8 cellular contexts compared by ENCODE assay signal in genomic region chr12:89947437-89948265, GRCh38.
DNase-seq lines count a peak whose midpoint lies in the region; ATAC-seq, FAIRE-seq and TF ChIP-seq lines count a peak whose summit lies in the region.

No MANE protein-coding gene starts in this region.

- dilution Hi-C loops in keratinocyte (cut with MboI; ENCODE audit: extremely low pct_ligation_motif_present, low sequenced_read_pairs) = no loop called here

- H3K4me3 ChIP-seq in keratinocyte (ENCODE audit: control insufficient read depth in 2 of 3, extremely low read depth in 1 of 3, insufficient read depth in 2 of 3, low read depth in 1 of 3, low read length in 3 of 3) = peak overlapping the region in 1 of 3 experiments; percentile 24
- no peak overlapping the region for H3K4me3 ChIP-seq in tibial nerve

- H3K9me3 ChIP-seq in keratinocyte (ENCODE audit: control insufficient read depth, low read depth, low read length) = no peaks in the 10 kb centered on the region
- no peaks in the 10 kb centered on the region for H3K9me3 ChIP-seq in tibial nerve

- H3K27me3 ChIP-seq in keratinocyte (ENCODE audit: control insufficient read depth, extremely low read depth, insufficient read depth, low read length) (no peaks in the 10 kb centered on the region), tibial nerve (no peaks in the 10 kb centered on the region)

- peak overlapping the region; percentile 91 for H3K27ac Mint-ChIP-seq in activated T-cell treated with anti-CD3 and anti-CD28 coated beads, Interleukin-2, amount 50 U/mL, for 72 hours
- H3K27ac Mint-ChIP-seq in activated naive CD8-positive, alpha-beta T cell treated with anti-CD3 and anti-CD28 coated beads, Interleukin-2, amount 50 U/mL, for 24 hours = peak overlapping the region; percentile 83

- no peaks in the 10 kb centered on the region for H3K9me1 ChIP-seq in keratinocyte (ENCODE audit: control insufficient read depth, extremely low read depth, insufficient read depth, low read length)

- DNase-seq in activated T-cell treated with anti-CD3 and anti-CD28 coated beads, Interleukin-2, amount 50 U/mL, for 72 hours = no peak
- DNase-seq in activated T-cell treated with anti-CD3 and anti-CD28 coated beads for 4 hours (no peak), keratinocyte (ENCODE audit: low read depth, low spot score) (no peak), tibial nerve (ENCODE audit: low spot score in 2 of 2) (no peak), NCI-H1930 (lab: John Stamatoyannopoulos, UW) (no peak), NCI-H128 (lab: John Stamatoyannopoulos, UW; ENCODE audit: unreplicated experiment) (no peak), C1 segment of cervical spinal cord (lab: John Stamatoyannopoulos, UW) (no peak)
- DNase-seq in activated naive CD8-positive, alpha-beta T cell treated with anti-CD3 and anti-CD28 coated beads, Interleukin-2, amount 50 U/mL, for 24 hours = no peak

- H3K36me3 ChIP-seq in keratinocyte (ENCODE audit: control insufficient read depth in 2 of 2, extremely low read depth in 1 of 2, insufficient read depth in 2 of 2, low read length in 2 of 2) (no peaks in the 10 kb centered on the region), tibial nerve (no peaks in the 10 kb centered on the region)

- peak; percentile 62 to 63 for ATAC-seq in activated T-cell treated with anti-CD3 and anti-CD28 coated beads, Interleukin-2, amount 50 U/mL, for 72 hours (replicated peaks in 1 of 2)
- ATAC-seq in activated naive CD8-positive, alpha-beta T cell treated with anti-CD3 and anti-CD28 coated beads, Interleukin-2, amount 50 U/mL, for 24 hours = peak; percentile 77

- TF ChIP-seq CTCF in keratinocyte (optimal IDR thresholded peaks at IDR 0.05 in 1 of 3, IDR thresholded peaks at IDR 0.05 in 1 of 3, conservative IDR thresholded peaks at IDR 0.05 in 1 of 3; ENCODE audit: extremely low read depth in 1 of 3, insufficient read depth in 2 of 3, low read length in 3 of 3) = no peak
- no peak for TF ChIP-seq CTCF in tibial nerve (IDR thresholded peaks at IDR 0.05)

- H3K9me3 Mint-ChIP-seq in activated T-cell treated with anti-CD3 and anti-CD28 coated beads, Interleukin-2, amount 50 U/mL, for 72 hours = no peaks in the 10 kb centered on the region
- H3K9me3 Mint-ChIP-seq in activated naive CD8-positive, alpha-beta T cell treated with anti-CD3 and anti-CD28 coated beads, Interleukin-2, amount 50 U/mL, for 24 hours = peaks cover 4% of the 10 kb centered on the region

- peaks cover 42% of the 10 kb centered on the region for H3K4me1 Mint-ChIP-seq in activated T-cell treated with anti-CD3 and anti-CD28 coated beads, Interleukin-2, amount 50 U/mL, for 72 hours (ENCODE audit: low read depth)
- peaks cover 70% of the 10 kb centered on the region for H3K4me1 Mint-ChIP-seq in activated naive CD8-positive, alpha-beta T cell treated with anti-CD3 and anti-CD28 coated beads, Interleukin-2, amount 50 U/mL, for 24 hours

- no peaks in the 10 kb centered on the region for H3K79me2 ChIP-seq in keratinocyte (ENCODE audit: control insufficient read depth, insufficient read depth, low read length)

- peak overlapping the region; percentile 88 for H3K27ac ChIP-seq in keratinocyte (ENCODE audit: control insufficient read depth, insufficient read depth, low read length)
- peak overlapping the region in 3 of 4 donors; percentile 32 to 77 (median 56) for H3K27ac ChIP-seq in tibial nerve

- H3K4me3 Mint-ChIP-seq in activated T-cell treated with anti-CD3 and anti-CD28 coated beads, Interleukin-2, amount 50 U/mL, for 72 hours = peak overlapping the region in 1 of 2 donors; percentile 63
- H3K4me3 Mint-ChIP-seq in activated naive CD8-positive, alpha-beta T cell treated with anti-CD3 and anti-CD28 coated beads, Interleukin-2, amount 50 U/mL, for 24 hours = peak overlapping the region; percentile 15

- H2AFZ ChIP-seq in keratinocyte (ENCODE audit: control insufficient read depth, low read length) = peak overlapping the region; percentile 83

- peak overlapping the region; percentile 67 for H3K9ac ChIP-seq in keratinocyte (ENCODE audit: control insufficient read depth, extremely low read depth, insufficient read depth, low read length)

- no peak for TF ChIP-seq EP300 in tibial nerve (IDR thresholded peaks at IDR 0.05)

- no peaks in the 10 kb centered on the region for H4K20me1 ChIP-seq in keratinocyte (ENCODE audit: control insufficient read depth, extremely low read depth, insufficient read depth, low read length)

- H3K27me3 Mint-ChIP-seq in activated T-cell treated with anti-CD3 and anti-CD28 coated beads, Interleukin-2, amount 50 U/mL, for 72 hours (ENCODE audit: low read depth) = no peaks in the 10 kb centered on the region
- no peaks in the 10 kb centered on the region for H3K27me3 Mint-ChIP-seq in activated naive CD8-positive, alpha-beta T cell treated with anti-CD3 and anti-CD28 coated beads, Interleukin-2, amount 50 U/mL, for 24 hours

- TF ChIP-seq POLR2A in tibial nerve (IDR thresholded peaks at IDR 0.05) = no peak

- FAIRE-seq in keratinocyte (lab: Jason Lieb, UNC) = peak; percentile 39

- peaks cover 43% of the 10 kb centered on the region for H3K4me1 ChIP-seq in keratinocyte (ENCODE audit: control insufficient read depth, extremely low read depth, insufficient read depth, low read length)
- peaks cover 0 to 32% (median 22%) of the 10 kb centered on the region in 4 donors for H3K4me1 ChIP-seq in tibial nerve

- H3K36me3 Mint-ChIP-seq in activated T-cell treated with anti-CD3 and anti-CD28 coated beads, Interleukin-2, amount 50 U/mL, for 72 hours (ENCODE audit: insufficient read depth in 2 of 2) = no peaks in the 10 kb centered on the region
- H3K36me3 Mint-ChIP-seq in activated naive CD8-positive, alpha-beta T cell treated with anti-CD3 and anti-CD28 coated beads, Interleukin-2, amount 50 U/mL, for 24 hours (ENCODE audit: low read depth) = peaks cover 3% of the 10 kb centered on the region

- 36 to 45% methylated on average over 5 of the region's 5 CpGs for WGBS in tibial nerve, 2 donors

- peak overlapping the region; percentile 70 for H3K4me2 ChIP-seq in keratinocyte (ENCODE audit: control insufficient read depth, extremely low read depth, insufficient read depth, low read depth, low read length)
